ENCODE assay signal across 15 cellular contexts in the genomic region with DNA sequence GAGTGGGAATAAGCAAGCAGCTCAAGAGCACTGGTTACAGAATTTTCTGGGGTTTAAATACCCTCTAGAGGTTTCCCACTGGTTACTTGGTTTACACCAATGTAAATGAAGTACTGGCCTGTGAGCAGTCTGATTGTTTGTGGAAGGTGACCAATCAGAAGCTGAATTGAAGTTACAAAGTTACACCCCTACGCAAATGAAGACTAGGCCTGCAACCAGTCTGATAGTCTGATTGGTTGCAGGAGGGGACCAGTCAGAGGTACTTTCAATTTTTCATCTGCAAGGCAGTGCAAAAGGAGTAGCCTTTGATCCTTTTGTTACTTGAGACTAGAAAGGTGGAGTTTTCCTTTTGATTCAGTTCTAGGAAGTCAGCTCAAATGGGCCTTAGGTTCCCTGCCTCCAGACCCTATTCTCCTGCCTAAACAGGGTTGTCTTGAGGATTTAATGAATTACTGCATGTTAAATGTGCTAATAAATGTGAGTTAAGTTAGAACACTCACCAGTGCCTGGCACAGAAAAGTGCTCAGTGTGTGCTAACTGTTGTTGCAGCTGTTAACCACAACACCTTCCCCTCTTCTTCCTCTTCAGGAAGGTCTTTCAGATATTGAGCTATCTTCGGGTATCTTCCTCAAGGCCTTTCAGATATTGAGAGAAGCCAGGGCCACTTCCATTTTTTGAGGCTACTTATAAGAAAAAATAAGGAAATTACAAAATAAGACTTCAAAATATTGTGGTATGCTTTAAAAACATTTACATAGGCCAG. TPM values are rescaled to one million over a fixed set of nuclear protein-coding genes. Genes with fewer than 3 reads are reported as not detected.
DNase-seq lines count a peak whose midpoint lies in the region; ATAC-seq lines count a peak whose summit lies in the region.
"Had no signal": no experiment of that assay in that cellular context is flagged by ENCODE, and none has a peak within 500 bp of the region (broad histone marks: within the 10 kb centered on the region; RNA-seq: fewer than 3 reads in every experiment).

No MANE protein-coding gene starts in this region.

- peaks cover 7% of the 10 kb centered on the region for H3K4me1 ChIP-seq in CD4-positive, alpha-beta memory T cell (ENCODE audit: insufficient read depth, low read length)
- H3K4me1 ChIP-seq: lower lobe of right lung had no signal

- peak overlapping the region in 1 of 8 donors; percentile 39 for H3K4me3 Mint-ChIP-seq in CD4-positive, alpha-beta memory T cell
- no peak overlapping the region for H3K4me3 Mint-ChIP-seq in T-helper 17 cell
- H3K4me3 Mint-ChIP-seq: neural crest cell had no signal

- POLR2A ChIA-PET in CD4-positive, alpha-beta memory T cell (lab: Charles Lee; ENCODE audit: partially characterized antibody): interaction anchor here (0.9 to 1.0 kb wide), 2 partner anchors 25 to 32 kb away, joined by 3 read pairs; partner anchors contain the start of gene CLINT1

- peaks cover 8 to 17% (median 12%) of the 10 kb centered on the region in 4 donors for H3K4me1 Mint-ChIP-seq in CD4-positive, alpha-beta memory T cell
- H3K4me1 Mint-ChIP-seq in T-helper 17 cell: peaks cover 3% of the 10 kb centered on the region
- H3K4me1 Mint-ChIP-seq: neural crest cell had no signal

- in situ Hi-C loops in KBM-7 (cut with MboI; ENCODE audit: low pct_unique_long_range_greater_than_20kb, low sequenced_read_pairs): no loop called here

- H3K27me3 Mint-ChIP-seq in CD4-positive, alpha-beta memory T cell: no peaks in the 10 kb centered on the region
- H3K27me3 Mint-ChIP-seq in T-helper 17 cell: no peaks in the 10 kb centered on the region

- H3K4me3 ChIP-seq in CD4-positive, alpha-beta memory T cell (ENCODE audit: low read length in 2 of 2): no peak overlapping the region
- H3K4me3 ChIP-seq: lower lobe of right lung had no signal

- peaks cover 0 to 3% of the 10 kb centered on the region in 2 donors for H3K36me3 Mint-ChIP-seq in CD4-positive, alpha-beta memory T cell
- H3K36me3 Mint-ChIP-seq in T-helper 17 cell (ENCODE audit: low read depth): no peaks in the 10 kb centered on the region

- no peaks in the 10 kb centered on the region for H3K9me3 Mint-ChIP-seq in CD4-positive, alpha-beta memory T cell
- H3K9me3 Mint-ChIP-seq: neural crest cell had no signal

- CTCF ChIA-PET in CD4-positive, alpha-beta memory T cell (lab: Charles Lee; ENCODE audit: partially characterized antibody): interaction anchor here (1.8 kb wide), 1 partner anchor 58 kb away, joined by 7 read pairs; no protein-coding TSS in a partner anchor

- DNase-seq in CD4-positive, alpha-beta memory T cell: peak in 4 of 5 donors; percentile 6 to 28 (median 16)
- peak; percentile 26 for DNase-seq in KBM-7
- DNase-seq in T-helper 17 cell: no peak
- no peak for DNase-seq in left colon
- no peak for DNase-seq in activated T-cell treated with anti-CD3 and anti-CD28 coated beads, Interleukin-2, amount 50 U/mL, for 48 hours
- DNase-seq in NCI-H1417 (lab: John Stamatoyannopoulos, UW): no peak
- no peak for DNase-seq in C1 segment of cervical spinal cord (lab: John Stamatoyannopoulos, UW)
- no peak for DNase-seq in cardiac septum (ENCODE audit: low spot score)
- DNase-seq: cortex of kidney; lower lobe of right lung; NCI-H146; NCI-H524 treated with DMSO at 0.1 percent for 48 hours; Right ventricle myocardium superior; stimulated activated naive CD4-positive, alpha-beta T cell treated with Interleukin-2 at 50 U/mL for 16 hours had no signal

- peak overlapping the region in 5 of 7 donors; percentile 36 to 53 (median 44) for H3K27ac Mint-ChIP-seq in CD4-positive, alpha-beta memory T cell
- H3K27ac Mint-ChIP-seq in T-helper 17 cell: no peak overlapping the region

- intact Hi-C loops in CD4-positive, alpha-beta memory T cell (cut with micrococcal nuclease): no loop called here
- intact Hi-C loops in left colon (cut with DNase I, micrococcal nuclease) (no loop called here), cardiac septum (cut with DNase I) (no loop called here)

- peak; percentile 65 for ATAC-seq in T-helper 17 cell
- ATAC-seq in left colon: peak; percentile 62
- ATAC-seq: lower lobe of right lung had no signal

- no peak overlapping the region for H3K27ac ChIP-seq in CD4-positive, alpha-beta memory T cell (ENCODE audit: low read depth, low read length)
- H3K27ac ChIP-seq: lower lobe of right lung had no signal

- H3K36me3 ChIP-seq in CD4-positive, alpha-beta memory T cell (ENCODE audit: insufficient read depth, low read length): no peaks in the 10 kb centered on the region
- H3K36me3 ChIP-seq: lower lobe of right lung had no signal

- H3K9me3 ChIP-seq in CD4-positive, alpha-beta memory T cell (ENCODE audit: control insufficient read depth in 1 of 2, low read length in 2 of 2): no peaks in the 10 kb centered on the region
- H3K9me3 ChIP-seq in T-helper 17 cell (ENCODE audit: control insufficient read depth, low read length, poor library complexity, severe bottlenecking): no peaks in the 10 kb centered on the region
- H3K9me3 ChIP-seq: lower lobe of right lung had no signal

- no peaks in the 10 kb centered on the region for H3K27me3 ChIP-seq in CD4-positive, alpha-beta memory T cell (ENCODE audit: insufficient read depth, low read length)

RNA-seq across cellular contexts. Expression of gene CLINT1, which starts 32.1 kb away (rescaled TPM):
- total RNA-seq in CD4-positive, alpha-beta memory T cell: 10 to 100 TPM; 70.5 to 73.9 TPM
- 10 to 100 TPM; 80.9 to 88.2 TPM for polyA plus RNA-seq in CD4-positive, alpha-beta memory T cell
- 100 to 1,000 TPM in 1 of 2 donors, 10 to 100 TPM in 1; 92.7 to 102 TPM for total RNA-seq in T-helper 17 cell
- 100 to 1,000 TPM; 108 to 139 TPM for total RNA-seq in left colon
- 53.0 TPM for total RNA-seq in cardiac septum

Comparison
In these comparisons a context has a peak if more than half of its experiments do, and no peak if none do; other contexts are left out.
1. DNase-seq: peak in CD4-positive, alpha-beta memory T cell (4 of 5) and KBM-7 (single experiment); none in T-helper 17 cell (0 of 3), left colon (0 of 2), activated T-cell treated with anti-CD3 and anti-CD28 coated beads, Interleukin-2, amount 50 U/mL, for 48 hours (0 of 2), NCI-H1417 (0 of 3), C1 segment of cervical spinal cord (0 of 14) and cardiac septum (single experiment).